1 cellular context compared by ENCODE assay signal in genomic region chr19:34926361-34926684, GRCh38.
TF ChIP-seq lines count a peak whose summit lies in the region.

No MANE protein-coding gene starts in this region.

TF ChIP-seq in GM12878, 131 proteins besides CTCF, POLR2A, EP300 and RAD21 (continued from another document):
- no peak for TF ChIP-seq PRDM15 (CRISPR knock-in tag; IDR thresholded peaks at IDR 0.05)
- no peak for TF ChIP-seq RB1 (IDR thresholded peaks at IDR 0.05; ENCODE audit: borderline replicate concordance)
- no peak for TF ChIP-seq PML (IDR thresholded peaks at IDR 0.05; ENCODE audit: low read length)
- TF ChIP-seq SREBF2 (IDR thresholded peaks at IDR 0.05; ENCODE audit: low read length): no peak
- no peak for TF ChIP-seq TCF7 (IDR thresholded peaks at IDR 0.05; ENCODE audit: borderline replicate concordance)
- TF ChIP-seq YY1 (IDR thresholded peaks at IDR 0.05; ENCODE audit: low read depth, low read length): no peak
- no peak for TF ChIP-seq BRCA1 (IDR thresholded peaks at IDR 0.05; ENCODE audit: low read depth, low read length)
- TF ChIP-seq BMI1 (IDR thresholded peaks at IDR 0.05; ENCODE audit: borderline replicate concordance): no peak
